1 cellular context compared by ENCODE assay signal in the genomic region with DNA sequence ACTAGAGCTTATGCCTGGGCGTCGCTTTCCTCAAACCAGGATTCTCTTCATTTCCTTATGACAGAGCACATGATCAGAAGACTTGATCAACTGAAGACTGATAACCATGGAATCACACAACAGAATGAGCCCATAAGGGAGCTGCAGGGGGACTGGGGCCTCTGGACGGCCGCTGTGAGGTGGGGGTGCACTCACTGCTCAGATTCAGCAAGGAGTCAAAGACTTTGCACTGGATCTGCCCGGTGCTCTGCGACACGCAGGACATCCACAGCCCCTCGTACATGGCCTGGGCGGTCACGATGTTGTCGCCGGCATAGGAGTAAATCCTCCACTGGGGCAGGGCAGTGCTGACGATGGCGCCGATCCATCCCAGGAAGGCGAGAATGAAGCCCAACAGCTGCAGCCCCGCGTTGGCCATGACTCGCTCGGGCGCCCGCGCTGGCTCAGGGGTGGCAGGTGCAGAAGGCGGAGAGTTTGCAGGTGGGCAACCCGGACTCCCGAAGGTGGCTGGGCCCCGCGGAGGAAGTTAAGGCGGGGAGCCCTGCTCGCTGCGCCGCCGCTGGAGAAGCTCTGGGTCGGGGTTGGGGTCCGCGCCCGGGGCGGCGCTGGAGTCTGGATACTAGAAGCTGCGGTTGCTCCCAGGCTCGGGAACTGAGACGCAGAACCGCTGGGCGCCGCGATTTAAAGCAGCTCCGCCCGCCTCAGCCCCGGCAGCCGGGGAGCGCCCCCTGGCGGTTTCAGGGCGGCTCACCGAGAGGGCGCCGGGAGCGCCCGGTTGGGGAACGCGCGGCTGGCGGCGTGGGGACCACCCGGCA.
TF ChIP-seq lines count a peak whose summit lies in the region.

A gene with protein sequence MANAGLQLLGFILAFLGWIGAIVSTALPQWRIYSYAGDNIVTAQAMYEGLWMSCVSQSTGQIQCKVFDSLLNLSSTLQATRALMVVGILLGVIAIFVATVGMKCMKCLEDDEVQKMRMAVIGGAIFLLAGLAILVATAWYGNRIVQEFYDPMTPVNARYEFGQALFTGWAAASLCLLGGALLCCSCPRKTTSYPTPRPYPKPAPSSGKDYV (minus strand): TSS at position 658 of the 815 bp plus-strand sequence. CDS start 240 bp downstream, at position 418.

TF ChIP-seq in HepG2, 621 proteins besides CTCF, POLR2A, EP300 and RAD21 (continued from another document and continues in another):
- TF ChIP-seq ZFX (CRISPR knock-in tag; IDR thresholded peaks at IDR 0.05; ENCODE audit: low read depth) (peak; percentile 60), RBM39 (IDR thresholded peaks at IDR 0.05; ENCODE audit: low read depth, low read length, poor library complexity, severe bottlenecking) (peak; percentile 77), ARNTL (CRISPR knock-in tag; IDR thresholded peaks at IDR 0.05) (peak; percentile 57; the same call in 1 of the 2 replicates), ZNF615 (CRISPR knock-in tag; IDR thresholded peaks at IDR 0.05; ENCODE audit: borderline replicate concordance) (0 out of 2 replicates have a peak, but pooled peaks have one; percentile 40), HNRNPLL (IDR thresholded peaks at IDR 0.05; ENCODE audit: low read depth, low read length, poor library complexity, severe bottlenecking) (peak; percentile 73), ZNF775 (CRISPR knock-in tag; IDR thresholded peaks at IDR 0.05; ENCODE audit: borderline replicate concordance) (0 out of 2 replicates have a peak, but pooled peaks have one; percentile 46), KAT7 (CRISPR knock-in tag; IDR thresholded peaks at IDR 0.05; ENCODE audit: borderline replicate concordance) (peak; percentile 86), GATAD2A (CRISPR knock-in tag; IDR thresholded peaks at IDR 0.05) (peak; percentile 7; the same call in 1 of the 2 replicates), ZNF547 (CRISPR knock-in tag; IDR thresholded peaks at IDR 0.05) (peak; percentile 57; the same call in 1 of the 2 replicates), ZNF543 (CRISPR knock-in tag; IDR thresholded peaks at IDR 0.05) (peak; percentile 76; the same call in 1 of the 2 replicates), GATA4 (IDR thresholded peaks at IDR 0.05; ENCODE audit: borderline replicate concordance, low read depth) (no peak), REL (CRISPR knock-in tag; conservative IDR thresholded peaks at IDR 0.05) (peak; percentile 72; the same call in 1 of the 2 replicates), ATF7 (IDR thresholded peaks at IDR 0.05) (no peak), ATF7 (CRISPR knock-in tag; IDR thresholded peaks at IDR 0.05) (peak; percentile 69; the same call in 1 of the 2 replicates), CBX1 (IDR thresholded peaks at IDR 0.05; ENCODE audit: low read depth) (peak; percentile 42), ZSCAN9 (CRISPR knock-in tag; IDR thresholded peaks at IDR 0.05; ENCODE audit: borderline replicate concordance) (no peak), SCMH1 (CRISPR knock-in tag; IDR thresholded peaks at IDR 0.05; ENCODE audit: borderline replicate concordance) (no peak), JUN (CRISPR knock-in tag; IDR thresholded peaks at IDR 0.05) (0 out of 2 replicates have a peak, but pooled peaks have one; percentile 40), HNRNPK (IDR thresholded peaks at IDR 0.05; ENCODE audit: low read depth, low read length, poor library complexity, severe bottlenecking) (no peak), NPAS2 (CRISPR knock-in tag; IDR thresholded peaks at IDR 0.05; ENCODE audit: borderline replicate concordance) (no peak), TGIF2 (CRISPR knock-in tag; IDR thresholded peaks at IDR 0.05) (peak; percentile 19; the same call in 1 of the 2 replicates)
- TF ChIP-seq, protein P1, sequence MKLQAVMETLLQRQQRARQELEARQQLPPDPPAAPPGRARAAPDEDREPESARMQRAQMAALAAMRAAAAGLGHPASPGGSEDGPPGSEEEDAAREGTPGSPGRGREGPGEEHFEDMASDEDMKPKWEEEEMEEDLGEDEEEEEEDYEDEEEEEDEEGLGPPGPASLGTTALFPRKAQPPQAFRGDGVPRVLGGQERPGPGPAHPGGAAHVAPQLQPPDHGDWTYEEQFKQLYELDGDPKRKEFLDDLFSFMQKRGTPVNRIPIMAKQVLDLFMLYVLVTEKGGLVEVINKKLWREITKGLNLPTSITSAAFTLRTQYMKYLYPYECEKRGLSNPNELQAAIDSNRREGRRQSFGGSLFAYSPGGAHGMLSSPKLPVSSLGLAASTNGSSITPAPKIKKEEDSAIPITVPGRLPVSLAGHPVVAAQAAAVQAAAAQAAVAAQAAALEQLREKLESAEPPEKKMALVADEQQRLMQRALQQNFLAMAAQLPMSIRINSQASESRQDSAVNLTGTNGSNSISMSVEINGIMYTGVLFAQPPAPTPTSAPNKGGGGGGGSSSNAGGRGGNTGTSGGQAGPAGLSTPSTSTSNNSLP (IDR thresholded peaks at IDR 0.05; ENCODE audit: low read depth, low read length), result peak; percentile 30; the same call in 1 of the 2 replicates
- TF ChIP-seq, protein P2, sequence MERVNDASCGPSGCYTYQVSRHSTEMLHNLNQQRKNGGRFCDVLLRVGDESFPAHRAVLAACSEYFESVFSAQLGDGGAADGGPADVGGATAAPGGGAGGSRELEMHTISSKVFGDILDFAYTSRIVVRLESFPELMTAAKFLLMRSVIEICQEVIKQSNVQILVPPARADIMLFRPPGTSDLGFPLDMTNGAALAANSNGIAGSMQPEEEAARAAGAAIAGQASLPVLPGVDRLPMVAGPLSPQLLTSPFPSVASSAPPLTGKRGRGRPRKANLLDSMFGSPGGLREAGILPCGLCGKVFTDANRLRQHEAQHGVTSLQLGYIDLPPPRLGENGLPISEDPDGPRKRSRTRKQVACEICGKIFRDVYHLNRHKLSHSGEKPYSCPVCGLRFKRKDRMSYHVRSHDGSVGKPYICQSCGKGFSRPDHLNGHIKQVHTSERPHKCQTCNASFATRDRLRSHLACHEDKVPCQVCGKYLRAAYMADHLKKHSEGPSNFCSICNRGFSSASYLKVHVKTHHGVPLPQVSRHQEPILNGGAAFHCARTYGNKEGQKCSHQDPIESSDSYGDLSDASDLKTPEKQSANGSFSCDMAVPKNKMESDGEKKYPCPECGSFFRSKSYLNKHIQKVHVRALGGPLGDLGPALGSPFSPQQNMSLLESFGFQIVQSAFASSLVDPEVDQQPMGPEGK (CRISPR knock-in tag; IDR thresholded peaks at IDR 0.05), result no peak; the same call in 1 of the 2 replicates
- TF ChIP-seq, protein P3, sequence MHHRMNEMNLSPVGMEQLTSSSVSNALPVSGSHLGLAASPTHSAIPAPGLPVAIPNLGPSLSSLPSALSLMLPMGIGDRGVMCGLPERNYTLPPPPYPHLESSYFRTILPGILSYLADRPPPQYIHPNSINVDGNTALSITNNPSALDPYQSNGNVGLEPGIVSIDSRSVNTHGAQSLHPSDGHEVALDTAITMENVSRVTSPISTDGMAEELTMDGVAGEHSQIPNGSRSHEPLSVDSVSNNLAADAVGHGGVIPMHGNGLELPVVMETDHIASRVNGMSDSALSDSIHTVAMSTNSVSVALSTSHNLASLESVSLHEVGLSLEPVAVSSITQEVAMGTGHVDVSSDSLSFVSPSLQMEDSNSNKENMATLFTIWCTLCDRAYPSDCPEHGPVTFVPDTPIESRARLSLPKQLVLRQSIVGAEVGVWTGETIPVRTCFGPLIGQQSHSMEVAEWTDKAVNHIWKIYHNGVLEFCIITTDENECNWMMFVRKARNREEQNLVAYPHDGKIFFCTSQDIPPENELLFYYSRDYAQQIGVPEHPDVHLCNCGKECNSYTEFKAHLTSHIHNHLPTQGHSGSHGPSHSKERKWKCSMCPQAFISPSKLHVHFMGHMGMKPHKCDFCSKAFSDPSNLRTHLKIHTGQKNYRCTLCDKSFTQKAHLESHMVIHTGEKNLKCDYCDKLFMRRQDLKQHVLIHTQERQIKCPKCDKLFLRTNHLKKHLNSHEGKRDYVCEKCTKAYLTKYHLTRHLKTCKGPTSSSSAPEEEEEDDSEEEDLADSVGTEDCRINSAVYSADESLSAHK (CRISPR knock-in tag; IDR thresholded peaks at IDR 0.05; ENCODE audit: borderline replicate concordance), result no peak
- TF ChIP-seq, protein P4, sequence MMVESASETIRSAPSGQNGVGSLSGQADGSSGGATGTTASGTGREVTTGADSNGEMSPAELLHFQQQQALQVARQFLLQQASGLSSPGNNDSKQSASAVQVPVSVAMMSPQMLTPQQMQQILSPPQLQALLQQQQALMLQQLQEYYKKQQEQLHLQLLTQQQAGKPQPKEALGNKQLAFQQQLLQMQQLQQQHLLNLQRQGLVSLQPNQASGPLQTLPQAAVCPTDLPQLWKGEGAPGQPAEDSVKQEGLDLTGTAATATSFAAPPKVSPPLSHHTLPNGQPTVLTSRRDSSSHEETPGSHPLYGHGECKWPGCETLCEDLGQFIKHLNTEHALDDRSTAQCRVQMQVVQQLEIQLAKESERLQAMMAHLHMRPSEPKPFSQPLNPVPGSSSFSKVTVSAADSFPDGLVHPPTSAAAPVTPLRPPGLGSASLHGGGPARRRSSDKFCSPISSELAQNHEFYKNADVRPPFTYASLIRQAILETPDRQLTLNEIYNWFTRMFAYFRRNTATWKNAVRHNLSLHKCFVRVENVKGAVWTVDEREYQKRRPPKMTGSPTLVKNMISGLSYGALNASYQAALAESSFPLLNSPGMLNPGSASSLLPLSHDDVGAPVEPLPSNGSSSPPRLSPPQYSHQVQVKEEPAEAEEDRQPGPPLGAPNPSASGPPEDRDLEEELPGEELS (CRISPR knock-in tag; IDR thresholded peaks at IDR 0.05), result peak; percentile 41; the same call in 1 of the 2 replicates
- TF ChIP-seq, protein P5, sequence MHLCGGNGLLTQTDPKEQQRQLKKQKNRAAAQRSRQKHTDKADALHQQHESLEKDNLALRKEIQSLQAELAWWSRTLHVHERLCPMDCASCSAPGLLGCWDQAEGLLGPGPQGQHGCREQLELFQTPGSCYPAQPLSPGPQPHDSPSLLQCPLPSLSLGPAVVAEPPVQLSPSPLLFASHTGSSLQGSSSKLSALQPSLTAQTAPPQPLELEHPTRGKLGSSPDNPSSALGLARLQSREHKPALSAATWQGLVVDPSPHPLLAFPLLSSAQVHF (CRISPR knock-in tag; IDR thresholded peaks at IDR 0.05), result peak; percentile 88; the same call in 1 of the 2 replicates
- TF ChIP-seq, protein P6, sequence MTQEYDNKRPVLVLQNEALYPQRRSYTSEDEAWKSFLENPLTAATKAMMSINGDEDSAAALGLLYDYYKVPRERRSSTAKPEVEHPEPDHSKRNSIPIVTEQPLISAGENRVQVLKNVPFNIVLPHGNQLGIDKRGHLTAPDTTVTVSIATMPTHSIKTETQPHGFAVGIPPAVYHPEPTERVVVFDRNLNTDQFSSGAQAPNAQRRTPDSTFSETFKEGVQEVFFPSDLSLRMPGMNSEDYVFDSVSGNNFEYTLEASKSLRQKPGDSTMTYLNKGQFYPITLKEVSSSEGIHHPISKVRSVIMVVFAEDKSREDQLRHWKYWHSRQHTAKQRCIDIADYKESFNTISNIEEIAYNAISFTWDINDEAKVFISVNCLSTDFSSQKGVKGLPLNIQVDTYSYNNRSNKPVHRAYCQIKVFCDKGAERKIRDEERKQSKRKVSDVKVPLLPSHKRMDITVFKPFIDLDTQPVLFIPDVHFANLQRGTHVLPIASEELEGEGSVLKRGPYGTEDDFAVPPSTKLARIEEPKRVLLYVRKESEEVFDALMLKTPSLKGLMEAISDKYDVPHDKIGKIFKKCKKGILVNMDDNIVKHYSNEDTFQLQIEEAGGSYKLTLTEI (CRISPR knock-in tag; conservative IDR thresholded peaks at IDR 0.05), result no peak
- TF ChIP-seq, protein P7, sequence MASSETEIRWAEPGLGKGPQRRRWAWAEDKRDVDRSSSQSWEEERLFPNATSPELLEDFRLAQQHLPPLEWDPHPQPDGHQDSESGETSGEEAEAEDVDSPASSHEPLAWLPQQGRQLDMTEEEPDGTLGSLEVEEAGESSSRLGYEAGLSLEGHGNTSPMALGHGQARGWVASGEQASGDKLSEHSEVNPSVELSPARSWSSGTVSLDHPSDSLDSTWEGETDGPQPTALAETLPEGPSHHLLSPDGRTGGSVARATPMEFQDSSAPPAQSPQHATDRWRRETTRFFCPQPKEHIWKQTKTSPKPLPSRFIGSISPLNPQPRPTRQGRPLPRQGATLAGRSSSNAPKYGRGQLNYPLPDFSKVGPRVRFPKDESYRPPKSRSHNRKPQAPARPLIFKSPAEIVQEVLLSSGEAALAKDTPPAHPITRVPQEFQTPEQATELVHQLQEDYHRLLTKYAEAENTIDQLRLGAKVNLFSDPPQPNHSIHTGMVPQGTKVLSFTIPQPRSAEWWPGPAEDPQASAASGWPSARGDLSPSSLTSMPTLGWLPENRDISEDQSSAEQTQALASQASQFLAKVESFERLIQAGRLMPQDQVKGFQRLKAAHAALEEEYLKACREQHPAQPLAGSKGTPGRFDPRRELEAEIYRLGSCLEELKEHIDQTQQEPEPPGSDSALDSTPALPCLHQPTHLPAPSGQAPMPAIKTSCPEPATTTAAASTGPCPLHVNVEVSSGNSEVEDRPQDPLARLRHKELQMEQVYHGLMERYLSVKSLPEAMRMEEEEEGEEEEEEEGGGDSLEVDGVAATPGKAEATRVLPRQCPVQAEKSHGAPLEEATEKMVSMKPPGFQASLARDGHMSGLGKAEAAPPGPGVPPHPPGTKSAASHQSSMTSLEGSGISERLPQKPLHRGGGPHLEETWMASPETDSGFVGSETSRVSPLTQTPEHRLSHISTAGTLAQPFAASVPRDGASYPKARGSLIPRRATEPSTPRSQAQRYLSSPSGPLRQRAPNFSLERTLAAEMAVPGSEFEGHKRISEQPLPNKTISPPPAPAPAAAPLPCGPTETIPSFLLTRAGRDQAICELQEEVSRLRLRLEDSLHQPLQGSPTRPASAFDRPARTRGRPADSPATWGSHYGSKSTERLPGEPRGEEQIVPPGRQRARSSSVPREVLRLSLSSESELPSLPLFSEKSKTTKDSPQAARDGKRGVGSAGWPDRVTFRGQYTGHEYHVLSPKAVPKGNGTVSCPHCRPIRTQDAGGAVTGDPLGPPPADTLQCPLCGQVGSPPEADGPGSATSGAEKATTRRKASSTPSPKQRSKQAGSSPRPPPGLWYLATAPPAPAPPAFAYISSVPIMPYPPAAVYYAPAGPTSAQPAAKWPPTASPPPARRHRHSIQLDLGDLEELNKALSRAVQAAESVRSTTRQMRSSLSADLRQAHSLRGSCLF (CRISPR knock-in tag; IDR thresholded peaks at IDR 0.05; ENCODE audit: borderline replicate concordance), result no peak
- TF ChIP-seq, protein P8, sequence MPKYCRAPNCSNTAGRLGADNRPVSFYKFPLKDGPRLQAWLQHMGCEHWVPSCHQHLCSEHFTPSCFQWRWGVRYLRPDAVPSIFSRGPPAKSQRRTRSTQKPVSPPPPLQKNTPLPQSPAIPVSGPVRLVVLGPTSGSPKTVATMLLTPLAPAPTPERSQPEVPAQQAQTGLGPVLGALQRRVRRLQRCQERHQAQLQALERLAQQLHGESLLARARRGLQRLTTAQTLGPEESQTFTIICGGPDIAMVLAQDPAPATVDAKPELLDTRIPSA (CRISPR knock-in tag; IDR thresholded peaks at IDR 0.05; ENCODE audit: borderline replicate concordance), result peak; percentile 43; the same call in 1 of the 2 replicates
